In genomic region chr9:132410642-132411041, GRCh38 we compare ENCODE assay signal across 1 cellular context.
TF ChIP-seq lines count a peak whose summit lies in the region.

No MANE protein-coding gene starts in this region.

TF ChIP-seq in GM12878, 131 proteins besides CTCF, POLR2A, EP300 and RAD21:
- TF ChIP-seq ZBTB33 (IDR thresholded peaks at IDR 0.05) (no peak), HCFC1 (IDR thresholded peaks at IDR 0.05; ENCODE audit: low read length) (no peak)
